In genomic region chr18:54359233-54359632, GRCh38 we compare ENCODE assay signal across 9 cellular contexts. TPM values are rescaled to one million over a fixed set of nuclear protein-coding genes. Genes with fewer than 3 reads are reported as not detected.
DNase-seq lines count a peak whose midpoint lies in the region; ATAC-seq, FAIRE-seq and TF ChIP-seq lines count a peak whose summit lies in the region.
"Had no signal": no experiment of that assay in that cellular context is flagged by ENCODE, and none has a peak within 500 bp of the region (broad histone marks: within the 10 kb centered on the region; RNA-seq: fewer than 3 reads in every experiment).

No MANE protein-coding gene starts in this region.

- H3K9ac ChIP-seq in HCT116 (ENCODE audit: low read length): no peak overlapping the region
- peak overlapping the region; percentile 94 for H3K9ac ChIP-seq in astrocyte (ENCODE audit: low read length)
- H3K9ac ChIP-seq in mesendoderm (ENCODE audit: low read length): peak overlapping the region; percentile 94

- TF ChIP-seq CTCF in AG04450 (IDR thresholded peaks at IDR 0.05; ENCODE audit: low read depth, low read length): no peak
- TF ChIP-seq CTCF in HCT116 (IDR thresholded peaks at IDR 0.05 in 2 of 3, conservative IDR thresholded peaks at IDR 0.05 in 1 of 3; ENCODE audit: borderline replicate concordance in 1 of 3, insufficient read depth in 1 of 3, low read depth in 2 of 3, low read length in 2 of 3): no peak
- TF ChIP-seq CTCF in astrocyte (IDR thresholded peaks at IDR 0.05; ENCODE audit: insufficient read depth, low read depth, low read length): no peak

- H3K36me3 ChIP-seq in HCT116 (ENCODE audit: control insufficient read depth in 1 of 2, insufficient read depth in 2 of 2, low read length in 2 of 2): peaks cover 0 to 10% of the 10 kb centered on the region in 2 experiments; a peak in 1 of 4 replicates
- no peaks in the 10 kb centered on the region for H3K36me3 ChIP-seq in astrocyte (ENCODE audit: insufficient read depth, low read length)
- H3K36me3 ChIP-seq in mesendoderm (ENCODE audit: control insufficient read depth, insufficient read depth, low read length): no peaks in the 10 kb centered on the region

- H2BK15ac ChIP-seq in mesendoderm (replicated peaks; ENCODE audit: low read depth): no peak overlapping the region

- H3K9me3 ChIP-seq in AG04450 (ENCODE audit: control insufficient read depth, insufficient read depth, low read length): no peaks in the 10 kb centered on the region; the same call in 1 of the 2 replicates
- H3K9me3 ChIP-seq in HCT116 (ENCODE audit: control insufficient read depth in 1 of 2, insufficient read depth in 1 of 2, low read depth in 1 of 2, low read length in 2 of 2): no peaks in the 10 kb centered on the region
- no peaks in the 10 kb centered on the region for H3K9me3 ChIP-seq in astrocyte (ENCODE audit: insufficient read depth, low read depth, low read length)

- no peak for TF ChIP-seq RAD21 in HCT116 (IDR thresholded peaks at IDR 0.05; ENCODE audit: low read depth)

- H3K4me2 ChIP-seq in HCT116 (ENCODE audit: low read length) (peak overlapping the region; percentile 78), astrocyte (ENCODE audit: low read length) (peak overlapping the region; percentile 98), mesendoderm (ENCODE audit: low read length) (peak overlapping the region; percentile 98)

- H2AK5ac ChIP-seq in mesendoderm (ENCODE audit: low read length): no peak overlapping the region

- no TSS peak for BruUV-seq in HCT116 (replicated peaks; lab: Mats Ljungman, UMichigan)

- peak overlapping the region; percentile 100 for H3K4me3 Mint-ChIP-seq in astrocyte (ENCODE audit: unreplicated experiment)

- peaks cover 2% of the 10 kb centered on the region for H3K79me1 ChIP-seq in mesendoderm (ENCODE audit: low read length)

- H3K9me2 ChIP-seq in HCT116 (ENCODE audit: insufficient read depth): no peaks in the 10 kb centered on the region

- WGBS in mesendoderm (ENCODE audit: extremely low coverage, insufficient coverage, low lambda C conversion rate): no CpG with 5 or more reads among the region's 6 CpGs

- intact Hi-C loops in HCT116 (cut with micrococcal nuclease): no loop called here

- peak overlapping the region; percentile 89 for H3K4me3 ChIP-seq in AG04450 (ENCODE audit: low read depth, low read length)
- H3K4me3 ChIP-seq in HCT116 (replicated peaks in 1 of 2; ENCODE audit: low read depth in 1 of 2, low read length in 2 of 2): peak overlapping the region in 1 of 2 experiments; percentile 93; a peak in 2 of 4 replicates
- H3K4me3 ChIP-seq in astrocyte (ENCODE audit: insufficient read depth, low read depth, low read length): peak overlapping the region; percentile 93
- no peak overlapping the region for H3K4me3 ChIP-seq in mesendoderm (ENCODE audit: low read length)

- no peak for FAIRE-seq in astrocyte (lab: Jason Lieb, UNC)

- no peak overlapping the region for H3K18ac ChIP-seq in mesendoderm (ENCODE audit: low read length)

- H3K4me1 Mint-ChIP-seq in astrocyte (ENCODE audit: low read depth, unreplicated experiment): peaks cover 6% of the 10 kb centered on the region

- no peaks in the 10 kb centered on the region for H3K9me3 Mint-ChIP-seq in astrocyte (ENCODE audit: unreplicated experiment)

- CTCF ChIA-PET in AG04450 (lab: Charles Lee) (interaction anchor here (4.3 kb wide), 1 partner anchor 33 kb away, joined by 35 read pairs; no protein-coding TSS in a partner anchor), HCT116 (lab: Charles Lee) (no interaction called here)

- no peak overlapping the region for H2AFZ ChIP-seq in HCT116 (ENCODE audit: low read depth, low read length, poor library complexity, severe bottlenecking)
- peak overlapping the region; percentile 92 for H2AFZ ChIP-seq in astrocyte (ENCODE audit: low read depth, low read length)

- no peak overlapping the region for H4K5ac ChIP-seq in mesendoderm (ENCODE audit: low read length)

- H3K27me3 ChIP-seq in AG04450 (ENCODE audit: control insufficient read depth, insufficient read depth, low read length): no peaks in the 10 kb centered on the region
- no peaks in the 10 kb centered on the region for H3K27me3 ChIP-seq in HCT116 (ENCODE audit: insufficient read depth, low read length)
- no peaks in the 10 kb centered on the region for H3K27me3 ChIP-seq in astrocyte (ENCODE audit: insufficient read depth, low read length)
- no peaks in the 10 kb centered on the region for H3K27me3 ChIP-seq in mesendoderm (ENCODE audit: insufficient read depth, low read length, poor library complexity)

- no peak overlapping the region for H2BK5ac ChIP-seq in mesendoderm (ENCODE audit: low read length)

- H4K8ac ChIP-seq in mesendoderm (ENCODE audit: low read depth, low read length): no peak overlapping the region

- no peak overlapping the region for H3K27ac Mint-ChIP-seq in astrocyte (ENCODE audit: unreplicated experiment)

- H3K27me3 Mint-ChIP-seq in astrocyte (ENCODE audit: low read depth, unreplicated experiment): no peaks in the 10 kb centered on the region

- TF ChIP-seq POLR2A in HCT116 (IDR thresholded peaks at IDR 0.05; ENCODE audit: borderline replicate concordance, extremely low read depth, insufficient read depth, insufficient read length): no peak

- ATAC-seq in HCT116: no peak
- ATAC-seq in GM21723 (IDR thresholded peaks at IDR 0.05; ENCODE audit: unreplicated experiment): no peak
- ATAC-seq in HG03025 (IDR thresholded peaks at IDR 0.05; ENCODE audit: low FRiP score, unreplicated experiment): no peak

- H3K36me3 Mint-ChIP-seq in astrocyte (ENCODE audit: low read depth, unreplicated experiment): peaks cover 1% of the 10 kb centered on the region

- H3K79me2 ChIP-seq in HCT116 (ENCODE audit: insufficient read depth, low read length) (0 out of 2 replicates have a peak, but pooled peaks cover 2% of the 10 kb centered on the region), astrocyte (ENCODE audit: insufficient read depth, low read length) (peaks cover 25% of the 10 kb centered on the region), mesendoderm (ENCODE audit: control insufficient read depth, insufficient read depth, low read length) (peaks cover 6% of the 10 kb centered on the region)

- H2BK120ac ChIP-seq in mesendoderm (ENCODE audit: low read depth, low read length): no peak overlapping the region

- RAD21 ChIA-PET in HCT116 (lab: Charles Lee; ENCODE audit: low non-redundant PET in 1 of 2, low total read pairs in 2 of 2, uncharacterized antibody in 2 of 2, unreplicated experiment in 2 of 2): no interaction called here

- H3K4me1 ChIP-seq in HCT116 (ENCODE audit: control insufficient read depth in 1 of 2, insufficient read depth in 2 of 2, low read length in 2 of 2): peaks cover 0 to 14% of the 10 kb centered on the region in 2 experiments; a peak in 2 of 4 replicates
- H3K4me1 ChIP-seq in astrocyte (ENCODE audit: insufficient read depth, low read length): peaks cover 13% of the 10 kb centered on the region
- H3K4me1 ChIP-seq in mesendoderm (ENCODE audit: control insufficient read depth, low read depth, low read length): no peaks in the 10 kb centered on the region

- H3K27ac ChIP-seq in AG04450 (ENCODE audit: low read depth, low read length): no peak overlapping the region
- no peak overlapping the region for H3K27ac ChIP-seq in HCT116 (ENCODE audit: low read depth, low read length)
- H3K27ac ChIP-seq in astrocyte (ENCODE audit: low read depth, low read length): peak overlapping the region; percentile 88
- no peak overlapping the region for H3K27ac ChIP-seq in mesendoderm (ENCODE audit: low read depth, low read length)

- H4K20me1 ChIP-seq in HCT116 (ENCODE audit: insufficient read depth) (no peaks in the 10 kb centered on the region), astrocyte (ENCODE audit: insufficient read depth, low read length) (no peaks in the 10 kb centered on the region)

- no peak overlapping the region for H3K4ac ChIP-seq in mesendoderm (ENCODE audit: low read depth, low read length)

- no peak overlapping the region for H3K23ac ChIP-seq in mesendoderm (ENCODE audit: low read length)

- POLR2A ChIA-PET in AG04450 (lab: Yijun Ruan, JAX): no interaction called here
- POLR2A ChIA-PET in HCT116 (lab: Charles Lee): no interaction called here

- H3K56ac ChIP-seq in mesendoderm (ENCODE audit: low read length): peak overlapping the region; percentile 51

- no peak for DNase-seq in AG04450 (ENCODE audit: low read depth, low spot score)
- DNase-seq in HCT116 (ENCODE audit: low read depth, low spot score): no peak
- peak; percentile 20 for DNase-seq in astrocyte (ENCODE audit: low read depth)
- no peak for DNase-seq in mesendoderm
- no peak for DNase-seq in activated effector memory CD4-positive, alpha-beta T cell treated with anti-CD3 and anti-CD28 coated beads, Interleukin-2, amount 50 U/mL, for 16 hours
- DNase-seq in NCI-H2171 (lab: John Stamatoyannopoulos, UW): no peak

TF ChIP-seq in HCT116, 20 proteins besides CTCF, POLR2A, EP300 and RAD21 (continues in another document):
- TF ChIP-seq MAX (IDR thresholded peaks at IDR 0.05): no peak
- no peak for TF ChIP-seq EGR1 (IDR thresholded peaks at IDR 0.05; ENCODE audit: low read depth)
- TF ChIP-seq YY1 (IDR thresholded peaks at IDR 0.05; ENCODE audit: extremely low read depth, insufficient replicate concordance, low read depth, low read length): no peak
- no peak for TF ChIP-seq JUND (IDR thresholded peaks at IDR 0.05)

RNA-seq across cellular contexts. Expression of gene C18orf54, which starts 1.5 kb away (rescaled TPM):
- polyA plus RNA-seq in AG04450 (2011; rRNA removed): 2.7 and 3.8 TPM in 2 replicates
- polyA minus RNA-seq in AG04450 (2011; rRNA and poly(A)+ RNA removed): 1.5 and 2.6 TPM in 2 replicates
- total RNA-seq in HCT116 (2021; ENCODE audit: unreplicated experiment) (10.0 TPM), astrocyte (7.6 and 10.2 TPM in 2 replicates)
- polyA plus RNA-seq in HCT116 (2012): 1.5 and 2.5 TPM in 2 replicates
- polyA plus RNA-seq in mesendoderm (2013, experiment 1 of 2): 11.7 TPM
- polyA plus RNA-seq in mesendoderm (2013, experiment 2 of 2): 11.5 TPM

RNA-seq across cellular contexts. Expression of gene STARD6, which starts 1.6 kb away (rescaled TPM):
- 0.14 TPM in 1 of 2 replicates, not detected in the other for polyA plus RNA-seq in AG04450 (2011; rRNA removed)
- polyA minus RNA-seq in AG04450 (2011; rRNA and poly(A)+ RNA removed): not detected in 2 replicates
- total RNA-seq in HCT116 (2021; ENCODE audit: unreplicated experiment): not detected
- polyA plus RNA-seq in HCT116 (2012): 0.20 TPM in 1 of 2 replicates, not detected in the other
- not detected in 2 replicates for total RNA-seq in astrocyte
- polyA plus RNA-seq in mesendoderm (2013, experiment 1 of 2): 0.06 TPM
- polyA plus RNA-seq in mesendoderm (2013, experiment 2 of 2): 0.04 TPM
- total RNA-seq: T-helper 1 cell treated with Interleukin-12 subunit alpha and Interleukin-12 subunit beta and Interleukin-4 antibody, amounts not matched to agents 30 ng/mL and 1 ng/mL, for 36 hours had no signal
